Comparison of ENCODE assay signal across 8 cellular contexts in the genomic region with DNA sequence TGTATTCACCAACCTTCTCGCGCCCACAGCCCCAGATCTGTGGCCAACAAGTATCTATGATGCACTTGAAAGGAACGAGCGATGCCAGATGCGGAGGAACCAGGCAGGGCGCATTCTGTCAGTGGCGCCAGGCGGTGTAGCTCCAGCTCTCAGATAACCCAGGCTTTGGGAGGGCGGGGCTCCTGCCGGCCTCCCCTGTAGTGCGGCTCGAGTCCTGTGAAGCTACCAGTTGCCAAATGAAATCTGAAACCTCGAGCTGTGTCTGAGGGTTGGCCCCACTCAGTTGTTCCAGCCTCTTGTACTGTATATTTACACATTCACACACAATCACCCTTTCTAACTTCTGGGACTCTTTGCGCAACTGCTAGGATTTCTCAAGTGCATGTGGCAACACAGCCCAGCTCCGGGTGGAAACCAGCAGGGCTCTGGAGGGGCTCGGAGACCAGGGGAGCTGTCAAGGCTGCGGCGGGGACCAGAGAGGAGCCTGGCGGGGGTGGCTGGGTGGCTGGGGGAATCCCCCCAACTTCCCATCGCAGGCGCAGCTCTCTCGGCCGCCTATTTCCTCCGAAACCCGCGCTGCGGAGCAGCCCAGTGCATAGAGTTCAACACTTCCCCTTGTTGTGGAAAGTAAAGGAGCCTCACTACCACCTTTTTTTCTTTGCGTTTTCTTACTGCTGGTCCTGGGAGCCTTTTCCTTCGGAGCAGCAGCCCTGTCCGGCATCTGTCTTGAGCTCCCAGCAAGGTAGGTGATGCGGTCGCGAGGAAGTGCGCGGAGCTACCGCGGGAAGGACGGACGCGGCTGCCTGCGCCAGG. TPM values are rescaled to one million over a fixed set of nuclear protein-coding genes. Genes with fewer than 3 reads are reported as not detected.
DNase-seq lines count a peak whose midpoint lies in the region; ATAC-seq and TF ChIP-seq lines count a peak whose summit lies in the region.

Gene ARHGAP24, plus strand, starts transcription at position 333 of the 813 bp plus-strand sequence.

- peaks cover 6% of the 10 kb centered on the region for H3K4me1 ChIP-seq in neural progenitor cell

- no peaks in the 10 kb centered on the region for H4K20me1 ChIP-seq in neural progenitor cell (ENCODE audit: low read depth)

- DNase-seq in CD1c-positive myeloid dendritic cell (ENCODE audit: extremely low spot score): peak; percentile 84
- DNase-seq in NCI-H2227 treated with DMSO at 0.1 percent for 48 hours (lab: John Stamatoyannopoulos, UW): peak; percentile 78
- peak; percentile 59 for DNase-seq in activated CD8-positive, alpha-beta memory T cell treated with anti-CD3 and anti-CD28 coated beads, Interleukin-2, amount 50 U/mL, for 48 hours
- peak; percentile 81 for DNase-seq in germinal center (ENCODE audit: low spot score)
- peak; percentile 94 for DNase-seq in neural progenitor cell (ENCODE audit: low spot score)
- DNase-seq in G401 (ENCODE audit: low spot score): no peak

- ATAC-seq in GM19043 (IDR thresholded peaks at IDR 0.05; ENCODE audit: low read depth, unreplicated experiment) (peak; percentile 88), HG03135 (IDR thresholded peaks at IDR 0.05; ENCODE audit: unreplicated experiment) (peak; percentile 93)

- no peak for TF ChIP-seq CTCF in neural progenitor cell (IDR thresholded peaks at IDR 0.05)

- H3K9ac ChIP-seq in neural progenitor cell: no peak within 1 kb of the TSS

- H3K9me3 ChIP-seq in neural progenitor cell (ENCODE audit: low read depth): no peaks in the 10 kb centered on the region

- H2AFZ ChIP-seq in neural progenitor cell (replicated peaks): peak within 1 kb of the TSS; percentile 91

- peak within 1 kb of the TSS; percentile 83 for H3K4me2 ChIP-seq in neural progenitor cell

- peaks cover 13% of the 10 kb centered on the region for H3F3A ChIP-seq in neural progenitor cell (ENCODE audit: low read depth)

- H3K4me3 Mint-ChIP-seq in neural progenitor cell: peak within 1 kb of the TSS; percentile 95

- H3K36me3 Mint-ChIP-seq in neural progenitor cell: no peaks in the 10 kb centered on the region

- peak within 1 kb of the TSS; percentile 61 for H3K4me3 ChIP-seq in neural progenitor cell

- peak within 1 kb of the TSS; percentile 44 for H3K27ac ChIP-seq in neural progenitor cell

- H3K79me2 ChIP-seq in neural progenitor cell (ENCODE audit: low read depth): no peaks in the 10 kb centered on the region

- peaks cover 41% of the 10 kb centered on the region for H3K27me3 ChIP-seq in neural progenitor cell

- in situ Hi-C loops in G401 (cut with HindIII; ENCODE audit: low sequenced_read_pairs): no loop called here

- peak within 1 kb of the TSS; percentile 94 for H3K27ac Mint-ChIP-seq in neural progenitor cell

- H3K9me3 Mint-ChIP-seq in neural progenitor cell: no peaks in the 10 kb centered on the region

- no peaks in the 10 kb centered on the region for H3K36me3 ChIP-seq in neural progenitor cell

- peaks cover 19% of the 10 kb centered on the region for H3K4me1 Mint-ChIP-seq in neural progenitor cell

- H3K27me3 Mint-ChIP-seq in neural progenitor cell (ENCODE audit: insufficient read depth, low read depth): peaks cover 5% of the 10 kb centered on the region

RNA-seq across cellular contexts. Expression of gene ARHGAP24, which starts in this region (rescaled TPM):
- 2.2 and 2.6 TPM in 2 replicates for total RNA-seq in neural progenitor cell (ENCODE audit: low replicate concordance)
- 1.5 and 4.6 TPM in 2 replicates for total RNA-seq in G401 (2014; rRNA removed; shearing (Covaris generic))
